In the genomic region with DNA sequence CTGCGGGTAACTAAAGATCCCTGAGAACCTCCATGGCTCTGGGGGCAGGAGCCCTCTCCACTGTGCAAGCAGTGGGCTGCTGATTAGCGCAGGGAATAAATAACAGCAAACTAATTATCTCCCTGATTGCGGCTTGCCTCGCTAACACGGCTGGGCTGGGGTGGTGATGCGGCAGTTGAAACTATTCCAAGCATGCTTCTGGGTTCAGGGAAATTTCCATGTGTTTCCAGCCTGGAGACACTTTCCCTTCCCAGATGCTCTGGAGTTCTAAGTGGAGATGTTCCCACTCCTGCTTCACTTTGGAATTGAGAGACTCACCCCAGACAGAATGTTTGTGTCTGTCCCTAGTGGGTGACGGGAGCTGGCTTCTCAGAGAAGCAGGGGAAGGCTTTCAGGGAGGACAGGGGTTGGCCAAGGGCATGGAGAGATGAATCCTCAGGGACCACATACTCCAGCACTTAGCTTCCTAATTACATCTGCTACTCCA, we compare ENCODE assay signal across 21 cellular contexts. TPM values are rescaled to one million over a fixed set of nuclear protein-coding genes. Genes with fewer than 3 reads are reported as not detected.
"Had no signal": no experiment of that assay in that cellular context is flagged by ENCODE, and none has a peak within 500 bp of the region (broad histone marks: within the 10 kb centered on the region; RNA-seq: fewer than 3 reads in every experiment).

No MANE protein-coding gene starts in this region.

- ATAC-seq: activated CD8-positive, alpha-beta T cell treated with anti-CD3 and anti-CD28 coated beads, Interleukin-2, amount 10 ng/mL, durations not matched to agents 7 days and 5 days; left lobe of liver; natural killer cell had no signal

- H3K4me1 ChIP-seq: esophagus squamous epithelium, prostate gland, vagina had no signal

- DNase-seq: activated CD4-positive, alpha-beta T cell treated with anti-CD3 and anti-CD28 coated beads, Interleukin-2, amount 10 ng/mL, durations not matched to agents 24 days and 14 days; activated CD4-positive, CD25-positive, alpha-beta regulatory T cell; activated CD8-positive, alpha-beta memory T cell treated with anti-CD3 and anti-CD28 coated beads, Interleukin-2, amount 50 U/mL, for 4 hours; activated CD8-positive, alpha-beta T cell treated with anti-CD3 and anti-CD28 coated beads, Interleukin-2, amount 10 ng/mL, durations not matched to agents 7 days and 5 days; activated naive CD8-positive, alpha-beta T cell treated with anti-CD3 and anti-CD28 coated beads for 36 hours; activated T-cell treated with anti-CD3 and anti-CD28 coated beads, Interleukin-2, amount 50 U/mL, for 48 hours; cortex of kidney; effector CD4-positive, alpha-beta T cell; esophagus squamous epithelium; foreskin melanocyte; heart left ventricle; natural killer cell; stimulated activated CD4-positive, alpha-beta T cell treated with anti-CD3 and anti-CD28 coated beads, Interleukin-4, amount 100 ng/mL, for 24 hours; stimulated activated naive CD4-positive, alpha-beta T cell had no signal

- H3K9me3 ChIP-seq: esophagus squamous epithelium, heart left ventricle, prostate gland, tibial nerve, vagina had no signal

- FAIRE-seq: endothelial cell of umbilical vein had no signal

- H3K27me3 ChIP-seq: heart left ventricle, vagina had no signal

- H3K4me3 ChIP-seq: esophagus squamous epithelium, heart left ventricle, prostate gland, tibial nerve, vagina had no signal

- H3K36me3 ChIP-seq: esophagus squamous epithelium, heart left ventricle, prostate gland, tibial nerve, vagina had no signal

- H3K27ac ChIP-seq: esophagus squamous epithelium, heart left ventricle, prostate gland, tibial nerve, vagina had no signal

RNA-seq across cellular contexts. Expression of a gene that starts 18.2 kb away (rescaled TPM):
- total RNA-seq: activated CD4-positive, alpha-beta T cell treated with anti-CD3 and anti-CD28 coated beads, Interleukin-2, amount 10 ng/mL, durations not matched to agents 24 days and 14 days; activated CD8-positive, alpha-beta T cell treated with anti-CD3 and anti-CD28 coated beads, Interleukin-2, amount 10 ng/mL, durations not matched to agents 7 days and 5 days; endothelial cell of umbilical vein; esophagus squamous epithelium; left lobe of liver; omental fat pad; subcutaneous adipose tissue; vagina had no signal
- polyA plus RNA-seq: endothelial cell of umbilical vein had no signal
